In the genomic region with DNA sequence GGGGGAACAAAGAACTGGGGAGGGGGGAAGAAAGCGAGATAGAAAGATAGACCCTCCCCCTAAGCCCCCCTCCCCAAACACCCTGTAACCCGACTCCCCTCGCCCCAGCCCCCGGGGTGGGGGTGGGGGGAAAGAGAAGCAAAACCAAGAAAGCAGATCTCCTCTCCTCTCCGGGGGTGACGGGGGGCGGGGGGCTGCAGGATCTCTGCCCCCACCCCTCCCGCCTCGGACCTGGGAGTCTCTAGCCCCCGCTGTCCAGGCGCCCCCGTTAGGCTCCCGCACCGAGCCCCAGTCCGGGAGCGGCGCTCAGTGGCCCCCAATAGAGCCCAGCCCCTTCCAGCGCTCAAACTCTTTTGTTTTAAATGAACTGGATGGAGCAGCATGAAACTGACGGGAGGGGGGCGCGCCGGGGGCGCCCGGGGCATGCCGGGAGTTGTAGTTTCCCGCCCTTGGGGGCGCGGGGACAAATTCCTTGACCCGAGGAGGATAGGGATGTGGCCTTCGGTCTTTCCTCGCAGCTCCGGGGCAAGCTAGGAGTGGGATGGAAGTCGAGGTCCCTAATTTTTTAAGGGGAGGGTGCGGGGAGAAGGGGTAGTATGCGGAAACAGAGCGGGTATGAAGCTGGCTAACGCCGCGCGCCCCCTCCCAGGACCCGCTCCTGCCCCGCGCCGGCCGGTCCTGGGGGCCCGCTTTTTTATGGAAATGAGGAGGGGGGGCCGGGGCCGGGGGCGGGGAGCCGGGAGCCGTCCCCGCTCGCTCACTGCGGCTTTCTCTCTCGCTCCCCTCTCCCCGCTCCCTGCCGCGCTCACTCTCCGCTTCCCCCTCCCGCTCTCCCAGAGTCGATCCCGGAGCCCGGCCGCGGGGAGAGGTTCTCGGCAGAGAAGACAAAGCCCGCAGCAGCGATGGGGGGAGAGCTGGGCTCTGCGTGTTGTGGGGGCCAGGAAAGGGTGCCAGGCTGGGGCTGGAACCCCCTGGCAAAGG, we compare ENCODE assay signal across 1 cellular context.
A peak's percentile ranks its signal among the peaks of the same experiment; 100 is the strongest.
TF ChIP-seq lines count a peak whose summit lies in the region.

A gene with protein sequence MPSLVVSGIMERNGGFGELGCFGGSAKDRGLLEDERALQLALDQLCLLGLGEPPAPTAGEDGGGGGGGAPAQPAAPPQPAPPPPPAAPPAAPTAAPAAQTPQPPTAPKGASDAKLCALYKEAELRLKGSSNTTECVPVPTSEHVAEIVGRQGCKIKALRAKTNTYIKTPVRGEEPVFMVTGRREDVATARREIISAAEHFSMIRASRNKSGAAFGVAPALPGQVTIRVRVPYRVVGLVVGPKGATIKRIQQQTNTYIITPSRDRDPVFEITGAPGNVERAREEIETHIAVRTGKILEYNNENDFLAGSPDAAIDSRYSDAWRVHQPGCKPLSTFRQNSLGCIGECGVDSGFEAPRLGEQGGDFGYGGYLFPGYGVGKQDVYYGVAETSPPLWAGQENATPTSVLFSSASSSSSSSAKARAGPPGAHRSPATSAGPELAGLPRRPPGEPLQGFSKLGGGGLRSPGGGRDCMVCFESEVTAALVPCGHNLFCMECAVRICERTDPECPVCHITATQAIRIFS (minus strand): TSS at position 355 of the 981 bp plus-strand sequence. CDS start 467 bp downstream, outside the sequence.

TF ChIP-seq in HepG2, 621 proteins besides CTCF, POLR2A, EP300 and RAD21 (continued from another document and continues in another):
- TF ChIP-seq, protein P1, sequence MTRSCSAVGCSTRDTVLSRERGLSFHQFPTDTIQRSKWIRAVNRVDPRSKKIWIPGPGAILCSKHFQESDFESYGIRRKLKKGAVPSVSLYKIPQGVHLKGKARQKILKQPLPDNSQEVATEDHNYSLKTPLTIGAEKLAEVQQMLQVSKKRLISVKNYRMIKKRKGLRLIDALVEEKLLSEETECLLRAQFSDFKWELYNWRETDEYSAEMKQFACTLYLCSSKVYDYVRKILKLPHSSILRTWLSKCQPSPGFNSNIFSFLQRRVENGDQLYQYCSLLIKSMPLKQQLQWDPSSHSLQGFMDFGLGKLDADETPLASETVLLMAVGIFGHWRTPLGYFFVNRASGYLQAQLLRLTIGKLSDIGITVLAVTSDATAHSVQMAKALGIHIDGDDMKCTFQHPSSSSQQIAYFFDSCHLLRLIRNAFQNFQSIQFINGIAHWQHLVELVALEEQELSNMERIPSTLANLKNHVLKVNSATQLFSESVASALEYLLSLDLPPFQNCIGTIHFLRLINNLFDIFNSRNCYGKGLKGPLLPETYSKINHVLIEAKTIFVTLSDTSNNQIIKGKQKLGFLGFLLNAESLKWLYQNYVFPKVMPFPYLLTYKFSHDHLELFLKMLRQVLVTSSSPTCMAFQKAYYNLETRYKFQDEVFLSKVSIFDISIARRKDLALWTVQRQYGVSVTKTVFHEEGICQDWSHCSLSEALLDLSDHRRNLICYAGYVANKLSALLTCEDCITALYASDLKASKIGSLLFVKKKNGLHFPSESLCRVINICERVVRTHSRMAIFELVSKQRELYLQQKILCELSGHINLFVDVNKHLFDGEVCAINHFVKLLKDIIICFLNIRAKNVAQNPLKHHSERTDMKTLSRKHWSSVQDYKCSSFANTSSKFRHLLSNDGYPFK (CRISPR knock-in tag; IDR thresholded peaks at IDR 0.05; ENCODE audit: borderline replicate concordance) = no peak
- TF ChIP-seq ZNF720 (CRISPR knock-in tag; IDR thresholded peaks at IDR 0.05) (no peak), EZH2 (conservative IDR thresholded peaks at IDR 0.05; ENCODE audit: low read depth, low read length) (no peak), ZSCAN29 (CRISPR knock-in tag; conservative IDR thresholded peaks at IDR 0.05) (0 out of 2 replicates have a peak, but pooled peaks have one; percentile 19), PAF1 (CRISPR knock-in tag; IDR thresholded peaks at IDR 0.05) (no peak), ZNF7 (CRISPR knock-in tag; IDR thresholded peaks at IDR 0.05) (no peak), BRCA1 (CRISPR knock-in tag; IDR thresholded peaks at IDR 0.05) (no peak), ESRRA (CRISPR knock-in tag; IDR thresholded peaks at IDR 0.05; ENCODE audit: low read depth) (0 out of 2 replicates have a peak, but pooled peaks have one; percentile 33), IKZF1 (IDR thresholded peaks at IDR 0.05) (no peak), SOX6 (IDR thresholded peaks at IDR 0.05) (no peak), SOX6 (CRISPR knock-in tag; IDR thresholded peaks at IDR 0.05) (peak; percentile 74), ZNF598 (CRISPR knock-in tag; IDR thresholded peaks at IDR 0.05; ENCODE audit: borderline replicate concordance) (no peak), MIER2 (CRISPR knock-in tag; IDR thresholded peaks at IDR 0.05) (no peak), ZNF83 (CRISPR knock-in tag; IDR thresholded peaks at IDR 0.05; ENCODE audit: borderline replicate concordance) (no peak), ZNF670 (CRISPR knock-in tag; IDR thresholded peaks at IDR 0.05; ENCODE audit: borderline replicate concordance) (no peak), ZBTB8A (CRISPR knock-in tag; IDR thresholded peaks at IDR 0.05; ENCODE audit: borderline replicate concordance, low read depth) (no peak), ZMYM2 (CRISPR knock-in tag; IDR thresholded peaks at IDR 0.05) (no peak), CCDC6 (CRISPR knock-in tag; IDR thresholded peaks at IDR 0.05) (no peak), SETDB1 (CRISPR knock-in tag; IDR thresholded peaks at IDR 0.05; ENCODE audit: borderline replicate concordance) (no peak), ZNF3 (CRISPR knock-in tag; IDR thresholded peaks at IDR 0.05) (no peak), POGZ (CRISPR knock-in tag; IDR thresholded peaks at IDR 0.05) (peak; percentile 31; the same call in 1 of the 2 replicates), RNF2 (conservative IDR thresholded peaks at IDR 0.05; ENCODE audit: low read depth) (no peak), FOXK1 (CRISPR knock-in tag; IDR thresholded peaks at IDR 0.05; ENCODE audit: borderline replicate concordance, low read depth) (no peak), ZNF546 (CRISPR knock-in tag; conservative IDR thresholded peaks at IDR 0.05) (no peak), ELF1 (CRISPR knock-in tag; IDR thresholded peaks at IDR 0.05) (no peak; the same call in 1 of the 2 replicates), FOXP1 (IDR thresholded peaks at IDR 0.05) (no peak), FOXP1 (CRISPR knock-in tag; IDR thresholded peaks at IDR 0.05) (no peak), ZNF432 (CRISPR knock-in tag; IDR thresholded peaks at IDR 0.05; ENCODE audit: borderline replicate concordance) (no peak), ZNF136 (CRISPR knock-in tag; IDR thresholded peaks at IDR 0.05; ENCODE audit: low read depth) (0 out of 2 replicates have a peak, but pooled peaks have one; percentile 54), NR2F2 (IDR thresholded peaks at IDR 0.05; ENCODE audit: borderline replicate concordance, low read depth) (peak; percentile 28; the same call in 1 of the 2 replicates), ZNF552 (CRISPR knock-in tag; IDR thresholded peaks at IDR 0.05; ENCODE audit: borderline replicate concordance) (no peak), NFKBIZ (CRISPR knock-in tag; IDR thresholded peaks at IDR 0.05) (no peak), ZNF567 (CRISPR knock-in tag; IDR thresholded peaks at IDR 0.05; ENCODE audit: borderline replicate concordance) (no peak), RARG (CRISPR knock-in tag; IDR thresholded peaks at IDR 0.05; ENCODE audit: low read depth) (no peak)
- TF ChIP-seq, protein P2, sequence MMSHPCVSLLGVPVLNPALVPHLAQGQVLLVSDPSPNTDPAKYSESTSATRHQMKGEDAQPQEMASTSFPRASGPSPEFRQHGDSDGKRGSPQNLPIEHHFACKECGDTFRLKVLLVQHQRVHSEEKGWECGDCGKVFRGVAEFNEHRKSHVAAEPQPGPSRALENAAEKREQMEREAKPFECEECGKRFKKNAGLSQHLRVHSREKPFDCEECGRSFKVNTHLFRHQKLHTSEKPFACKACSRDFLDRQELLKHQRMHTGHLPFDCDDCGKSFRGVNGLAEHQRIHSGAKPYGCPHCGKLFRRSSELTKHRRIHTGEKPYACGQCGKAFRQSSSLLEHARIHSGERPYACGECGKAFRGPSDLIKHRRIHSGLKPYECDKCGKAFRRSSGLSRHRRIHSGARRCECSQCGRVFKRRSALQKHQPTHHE (CRISPR knock-in tag; IDR thresholded peaks at IDR 0.05; ENCODE audit: borderline replicate concordance) = 0 out of 2 replicates have a peak, but pooled peaks have one; percentile 52
- TF ChIP-seq, protein P3, sequence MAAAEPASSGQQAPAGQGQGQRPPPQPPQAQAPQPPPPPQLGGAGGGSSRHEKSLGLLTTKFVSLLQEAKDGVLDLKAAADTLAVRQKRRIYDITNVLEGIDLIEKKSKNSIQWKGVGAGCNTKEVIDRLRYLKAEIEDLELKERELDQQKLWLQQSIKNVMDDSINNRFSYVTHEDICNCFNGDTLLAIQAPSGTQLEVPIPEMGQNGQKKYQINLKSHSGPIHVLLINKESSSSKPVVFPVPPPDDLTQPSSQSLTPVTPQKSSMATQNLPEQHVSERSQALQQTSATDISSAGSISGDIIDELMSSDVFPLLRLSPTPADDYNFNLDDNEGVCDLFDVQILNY (CRISPR knock-in tag; conservative IDR thresholded peaks at IDR 0.05) = no peak; the same call in 1 of the 2 replicates
- TF ChIP-seq, protein P4, sequence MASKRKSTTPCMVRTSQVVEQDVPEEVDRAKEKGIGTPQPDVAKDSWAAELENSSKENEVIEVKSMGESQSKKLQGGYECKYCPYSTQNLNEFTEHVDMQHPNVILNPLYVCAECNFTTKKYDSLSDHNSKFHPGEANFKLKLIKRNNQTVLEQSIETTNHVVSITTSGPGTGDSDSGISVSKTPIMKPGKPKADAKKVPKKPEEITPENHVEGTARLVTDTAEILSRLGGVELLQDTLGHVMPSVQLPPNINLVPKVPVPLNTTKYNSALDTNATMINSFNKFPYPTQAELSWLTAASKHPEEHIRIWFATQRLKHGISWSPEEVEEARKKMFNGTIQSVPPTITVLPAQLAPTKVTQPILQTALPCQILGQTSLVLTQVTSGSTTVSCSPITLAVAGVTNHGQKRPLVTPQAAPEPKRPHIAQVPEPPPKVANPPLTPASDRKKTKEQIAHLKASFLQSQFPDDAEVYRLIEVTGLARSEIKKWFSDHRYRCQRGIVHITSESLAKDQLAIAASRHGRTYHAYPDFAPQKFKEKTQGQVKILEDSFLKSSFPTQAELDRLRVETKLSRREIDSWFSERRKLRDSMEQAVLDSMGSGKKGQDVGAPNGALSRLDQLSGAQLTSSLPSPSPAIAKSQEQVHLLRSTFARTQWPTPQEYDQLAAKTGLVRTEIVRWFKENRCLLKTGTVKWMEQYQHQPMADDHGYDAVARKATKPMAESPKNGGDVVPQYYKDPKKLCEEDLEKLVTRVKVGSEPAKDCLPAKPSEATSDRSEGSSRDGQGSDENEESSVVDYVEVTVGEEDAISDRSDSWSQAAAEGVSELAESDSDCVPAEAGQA (IDR thresholded peaks at IDR 0.05; ENCODE audit: low read depth) = peak; percentile 42; the same call in 1 of the 2 replicates
- TF ChIP-seq, protein P4 (CRISPR knock-in tag; IDR thresholded peaks at IDR 0.05; ENCODE audit: borderline replicate concordance) = no peak
- TF ChIP-seq, protein P5, sequence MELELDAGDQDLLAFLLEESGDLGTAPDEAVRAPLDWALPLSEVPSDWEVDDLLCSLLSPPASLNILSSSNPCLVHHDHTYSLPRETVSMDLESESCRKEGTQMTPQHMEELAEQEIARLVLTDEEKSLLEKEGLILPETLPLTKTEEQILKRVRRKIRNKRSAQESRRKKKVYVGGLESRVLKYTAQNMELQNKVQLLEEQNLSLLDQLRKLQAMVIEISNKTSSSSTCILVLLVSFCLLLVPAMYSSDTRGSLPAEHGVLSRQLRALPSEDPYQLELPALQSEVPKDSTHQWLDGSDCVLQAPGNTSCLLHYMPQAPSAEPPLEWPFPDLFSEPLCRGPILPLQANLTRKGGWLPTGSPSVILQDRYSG (CRISPR knock-in tag; IDR thresholded peaks at IDR 0.05) = no peak
- TF ChIP-seq, protein P6, sequence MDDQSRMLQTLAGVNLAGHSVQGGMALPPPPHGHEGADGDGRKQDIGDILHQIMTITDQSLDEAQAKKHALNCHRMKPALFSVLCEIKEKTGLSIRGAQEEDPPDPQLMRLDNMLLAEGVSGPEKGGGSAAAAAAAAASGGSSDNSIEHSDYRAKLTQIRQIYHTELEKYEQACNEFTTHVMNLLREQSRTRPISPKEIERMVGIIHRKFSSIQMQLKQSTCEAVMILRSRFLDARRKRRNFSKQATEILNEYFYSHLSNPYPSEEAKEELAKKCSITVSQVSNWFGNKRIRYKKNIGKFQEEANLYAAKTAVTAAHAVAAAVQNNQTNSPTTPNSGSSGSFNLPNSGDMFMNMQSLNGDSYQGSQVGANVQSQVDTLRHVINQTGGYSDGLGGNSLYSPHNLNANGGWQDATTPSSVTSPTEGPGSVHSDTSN (CRISPR knock-in tag; IDR thresholded peaks at IDR 0.05; ENCODE audit: borderline replicate concordance) = no peak
